Comparison of ENCODE assay signal across 8 cellular contexts in the genomic region with DNA sequence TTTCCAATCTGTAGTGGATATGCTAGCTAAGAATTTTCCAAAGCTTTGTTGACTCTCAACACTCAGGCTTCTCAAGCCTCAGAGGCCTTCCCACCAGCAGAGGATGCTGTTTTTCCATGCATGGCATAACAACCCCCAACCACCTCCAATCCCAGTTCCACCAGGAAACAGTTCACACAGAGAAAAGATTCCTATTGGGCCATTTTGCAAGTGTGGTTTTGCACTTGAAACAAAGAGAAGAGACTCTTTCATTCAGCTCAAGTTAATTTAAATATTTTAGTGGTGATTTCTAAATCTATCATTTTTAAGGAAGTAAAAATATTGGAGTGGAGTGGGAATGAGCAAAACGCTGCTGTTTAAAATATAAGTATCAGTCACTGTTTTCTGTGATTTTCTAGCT.
DNase-seq lines count a peak whose midpoint lies in the region; ATAC-seq and TF ChIP-seq lines count a peak whose summit lies in the region.

No MANE protein-coding gene starts in this region.

- peak; percentile 91 to 92 for ATAC-seq in left cardiac atrium
- no peak for ATAC-seq in HG03159 (IDR thresholded peaks at IDR 0.05; ENCODE audit: unreplicated experiment)
- ATAC-seq in GM18858 (IDR thresholded peaks at IDR 0.05; ENCODE audit: unreplicated experiment) = no peak

- H3K9me3 ChIP-seq in WERI-Rb-1 (ENCODE audit: severe bottlenecking) = no peaks in the 10 kb centered on the region

- no peaks in the 10 kb centered on the region for H3K36me3 ChIP-seq in WERI-Rb-1

- no peak overlapping the region for H3K4me3 ChIP-seq in WERI-Rb-1 (ENCODE audit: low read depth, low read length)

- peak; percentile 96 for TF ChIP-seq CTCF in WERI-Rb-1 (IDR thresholded peaks at IDR 0.05; ENCODE audit: low read depth, low read length)

- DNase-seq in ELF-1 (ENCODE audit: low read depth, low spot score) = peak; percentile 87
- DNase-seq in NCI-H1694 (lab: John Stamatoyannopoulos, UW) = peak; percentile 49
- DNase-seq in WERI-Rb-1 = peak; percentile 85
- peak; percentile 67 for DNase-seq in left cardiac atrium
- peak; percentile 63 for DNase-seq in retina
- no peak for DNase-seq in activated naive CD4-positive, alpha-beta T cell (lab: John Stamatoyannopoulos, UW)

- H3K27me3 ChIP-seq in WERI-Rb-1 (ENCODE audit: insufficient read depth, low read depth, severe bottlenecking) = no peaks in the 10 kb centered on the region

- H3K27ac ChIP-seq in WERI-Rb-1 = peak overlapping the region; percentile 55

- intact Hi-C loops in left cardiac atrium (cut with DNase I) = loop anchor here in 1 of 2 donors (5.0 kb wide), 1 partner anchor 148 kb away; no protein-coding TSS in a partner anchor

Comparison
In these comparisons a context has a peak if more than half of its experiments do, and no peak if none do; other contexts are left out.
1. DNase-seq: peak in ELF-1 (single experiment), NCI-H1694 (single experiment), WERI-Rb-1 (single experiment), left cardiac atrium (single experiment) and retina (single experiment); none in activated naive CD4-positive, alpha-beta T cell (0 of 4).
2. ATAC-seq: peak in left cardiac atrium (2 of 2); none in HG03159 (single experiment) and GM18858 (single experiment).